In the genomic region with DNA sequence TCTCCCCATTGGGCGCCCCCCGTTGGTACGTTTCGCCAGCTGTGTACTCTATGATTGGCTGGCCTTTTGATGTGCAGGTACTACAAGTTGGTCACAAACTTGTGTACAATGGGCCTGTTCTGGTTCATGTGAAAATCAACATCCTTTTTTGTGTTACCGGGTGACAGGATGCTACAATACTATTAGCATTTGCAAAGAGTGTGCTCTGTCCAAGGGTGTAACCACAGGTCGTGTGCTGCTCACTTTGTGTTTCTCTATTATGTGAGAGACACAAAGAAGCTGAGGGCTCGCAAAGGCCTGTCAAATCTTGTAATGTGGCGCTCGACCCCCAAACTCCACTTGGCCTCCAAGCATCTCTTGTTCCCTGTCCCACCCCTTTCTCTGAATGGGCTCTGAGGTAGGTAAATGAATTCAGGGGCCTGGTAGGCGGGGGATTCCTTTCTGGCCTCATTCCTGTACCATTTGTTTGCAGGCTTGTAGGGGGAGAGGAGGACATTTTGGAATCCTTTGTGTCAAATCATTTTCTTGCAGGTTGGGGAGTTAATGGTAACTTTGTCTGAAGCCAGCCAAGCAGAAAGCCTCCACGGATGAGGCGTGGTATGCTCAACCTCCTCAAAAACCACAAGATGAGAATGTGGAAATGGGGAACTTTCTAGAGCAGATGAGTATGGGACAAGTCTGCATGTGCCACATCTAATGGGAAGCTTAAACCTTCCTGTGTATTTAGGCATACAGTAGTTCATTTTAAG, we compare ENCODE assay signal across 12 cellular contexts.
DNase-seq lines count a peak whose midpoint lies in the region; ATAC-seq, FAIRE-seq and TF ChIP-seq lines count a peak whose summit lies in the region.
"Had no signal": no experiment of that assay in that cellular context is flagged by ENCODE, and none has a peak within 500 bp of the region (broad histone marks: within the 10 kb centered on the region; RNA-seq: fewer than 3 reads in every experiment).

No MANE protein-coding gene starts in this region.

- no peak overlapping the region for H3K56ac ChIP-seq in IMR-90 (ENCODE audit: extremely low read depth, insufficient read depth, low read length)
- H3K56ac ChIP-seq in H1 (replicated peaks; ENCODE audit: insufficient read length, low read depth, low read length), result no peak overlapping the region

- no peak overlapping the region for H3K27ac ChIP-seq in IMR-90 (ENCODE audit: insufficient read depth, low read length)
- no peak overlapping the region for H3K27ac ChIP-seq in H1 (ENCODE audit: low read depth, low read length)
- H3K27ac ChIP-seq in prostate gland, result no peak overlapping the region
- H3K27ac ChIP-seq: esophagus muscularis mucosa, SK-N-MC had no signal

- H3K79me1 ChIP-seq in IMR-90 (ENCODE audit: low read depth in 1 of 2, low read length in 2 of 2) (no peaks in the 10 kb centered on the region), H1 (ENCODE audit: low read depth, low read length) (no peaks in the 10 kb centered on the region)

- H3K27me3 Mint-ChIP-seq in activated CD8-positive, alpha-beta memory T cell treated with anti-CD3 and anti-CD28 coated beads, Interleukin-2, amount 10 ng/mL, durations not matched to agents 7 days and 5 days, result no peaks in the 10 kb centered on the region
- no peaks in the 10 kb centered on the region for H3K27me3 Mint-ChIP-seq in activated naive CD4-positive, alpha-beta T cell treated with anti-CD3 and anti-CD28 coated beads for 36 hours (ENCODE audit: low read depth)
- H3K27me3 Mint-ChIP-seq: CD4-positive, CD25-positive, alpha-beta regulatory T cell had no signal

- H2AK9ac ChIP-seq in IMR-90 (replicated peaks; ENCODE audit: low read depth, low read length, poor library complexity), result no peak overlapping the region

- H2BK5ac ChIP-seq in IMR-90 (ENCODE audit: low read depth, low read length, poor library complexity, severe bottlenecking) (no peak overlapping the region), H1 (ENCODE audit: low read depth, low read length) (0 out of 2 replicates have a peak overlapping the region, but pooled peaks have one; percentile 5)

- CTCF ChIA-PET in IMR-90 (lab: Yijun Ruan, JAX) (interaction anchor here (0.5 kb wide), 1 partner anchor 24 kb away, joined by 3 read pairs; no protein-coding TSS in a partner anchor), H1 (lab: Charles Lee; ENCODE audit: partially characterized antibody) (interaction anchor here (0.6 to 2.1 kb wide), 4 partner anchors 10 to 79 kb away, joined by 3 to 5 read pairs (median 3); no protein-coding TSS in a partner anchor)
- CTCF ChIA-PET in activated CD8-positive, alpha-beta memory T cell treated with anti-CD3 and anti-CD28 coated beads, Interleukin-2, amount 10 ng/mL, durations not matched to agents 7 days and 5 days (lab: Charles Lee), result no interaction called here
- CTCF ChIA-PET in activated naive CD4-positive, alpha-beta T cell treated with anti-CD3 and anti-CD28 coated beads for 36 hours (lab: Charles Lee), result no interaction called here

- no TSS peak for BruUV-seq in IMR-90 (replicated peaks; lab: Mats Ljungman, UMichigan)

- dilution Hi-C loops in IMR-90 (cut with HindIII; ENCODE audit: low sequenced_read_pairs, unreplicated experiment), result no loop called here

- H3K14ac ChIP-seq in IMR-90 (replicated peaks; ENCODE audit: low read depth, low read length), result no peak overlapping the region
- H3K14ac ChIP-seq in H1 (ENCODE audit: insufficient read length), result no peak overlapping the region

- H3K4me1 ChIP-seq in IMR-90 (ENCODE audit: control insufficient read depth, insufficient read depth, low read length) (no peaks in the 10 kb centered on the region), H1 (replicated peaks in 1 of 4; ENCODE audit: control insufficient read depth in 3 of 4, insufficient read depth in 4 of 4, low read length in 3 of 4) (peaks cover 0 to 5% (median 0%) of the 10 kb centered on the region in 4 experiments; a peak in 1 of 7 replicates), prostate gland (replicated peaks) (no peaks in the 10 kb centered on the region)
- H3K4me1 ChIP-seq: esophagus muscularis mucosa had no signal

- no peak for TF ChIP-seq CTCF in IMR-90 (conservative IDR thresholded peaks at IDR 0.05; ENCODE audit: low read depth, low read length)
- no peak for TF ChIP-seq CTCF in H1 (IDR thresholded peaks at IDR 0.05; ENCODE audit: control extremely low read depth in 1 of 3, insufficient read depth in 1 of 3, low read depth in 1 of 3, low read length in 3 of 3)
- no peak for TF ChIP-seq CTCF in prostate gland (IDR thresholded peaks at IDR 0.05)

- POLR2A ChIA-PET in IMR-90 (lab: Charles Lee; ENCODE audit: unreplicated experiment), result no interaction called here
- POLR2A ChIA-PET in H1 (lab: Charles Lee; ENCODE audit: partially characterized antibody), result no interaction called here

- peak; percentile 56 for ATAC-seq in GM21423 (IDR thresholded peaks at IDR 0.05; ENCODE audit: unreplicated experiment)
- no peak for ATAC-seq in IMR-90 (ENCODE audit: low read depth)
- ATAC-seq in activated CD8-positive, alpha-beta memory T cell treated with anti-CD3 and anti-CD28 coated beads, Interleukin-2, amount 10 ng/mL, durations not matched to agents 7 days and 5 days, result no peak

- WGBS in IMR-90 (ENCODE audit: extremely low coverage in 2 of 2, insufficient read length in 1 of 2), 2 experiments, result 80% methylated on average over 1 of the region's 12 CpGs; no CpG with 5 or more reads in 1 of the 2 experiments
- WGBS in H1 (ENCODE audit: extremely low coverage in 1 of 2, insufficient coverage in 1 of 2, insufficient read length in 1 of 2, insufficient replicate concordance in 2 of 2, low coverage in 1 of 2, low lambda C conversion rate in 2 of 2, missing lambda C conversion rate in 1 of 2), 2 experiments, result 90% methylated on average over 12 of the region's 12 CpGs; no CpG with 5 or more reads in 1 of the 2 experiments
- WGBS in prostate gland, result 82% methylated on average over 12 of the region's 12 CpGs

- no peaks in the 10 kb centered on the region for H3K23me2 ChIP-seq in H1 (ENCODE audit: low read depth, low read length)

- TF ChIP-seq RAD21 in IMR-90 (IDR thresholded peaks at IDR 0.05; ENCODE audit: low read length) (no peak), H1 (IDR thresholded peaks at IDR 0.05 in 1 of 2, conservative IDR thresholded peaks at IDR 0.05 in 1 of 2; ENCODE audit: low read depth in 2 of 2, low read length in 2 of 2) (no peak)

- no peaks in the 10 kb centered on the region for H3K9me1 ChIP-seq in IMR-90 (ENCODE audit: insufficient read depth, low read length)

- H2BK20ac ChIP-seq in IMR-90 (ENCODE audit: low read depth, low read length) (no peak overlapping the region), H1 (ENCODE audit: low read length) (no peak overlapping the region)

- H3K4ac ChIP-seq in IMR-90 (ENCODE audit: low read depth, low read length) (no peak overlapping the region), H1 (replicated peaks; ENCODE audit: insufficient read length, low read depth, low read length) (no peak overlapping the region)

- TF ChIP-seq POLR2A in IMR-90 (IDR thresholded peaks at IDR 0.05; ENCODE audit: low read depth, low read length) (no peak), H1 (IDR thresholded peaks at IDR 0.05; ENCODE audit: control extremely low read depth in 1 of 2, low read depth in 2 of 2, low read length in 2 of 2) (no peak), prostate gland (IDR thresholded peaks at IDR 0.05) (no peak)

- FAIRE-seq in H1 (lab: Jason Lieb, UNC), result no peak

- H3K27ac Mint-ChIP-seq in activated CD8-positive, alpha-beta memory T cell treated with anti-CD3 and anti-CD28 coated beads, Interleukin-2, amount 10 ng/mL, durations not matched to agents 7 days and 5 days, result no peak overlapping the region
- no peak overlapping the region for H3K27ac Mint-ChIP-seq in activated naive CD4-positive, alpha-beta T cell treated with anti-CD3 and anti-CD28 coated beads for 36 hours

- no peaks in the 10 kb centered on the region for H4K20me1 ChIP-seq in IMR-90 (ENCODE audit: insufficient read depth, low read length)
- peaks cover 0 to 2% of the 10 kb centered on the region in 2 experiments for H4K20me1 ChIP-seq in H1 (replicated peaks in 1 of 2; ENCODE audit: control insufficient read depth in 1 of 2, insufficient read depth in 2 of 2, low read length in 2 of 2)

- in situ Hi-C loops in Caki2 (cut with HindIII; ENCODE audit: low pct_unique_long_range_greater_than_20kb, low sequenced_read_pairs) (no loop called here), IMR-90 (cut with MboI; ENCODE audit: low sequenced_read_pairs) (no loop called here)

- H4K8ac ChIP-seq in IMR-90 (ENCODE audit: low read depth in 2 of 2, low read length in 2 of 2) (no peak overlapping the region), H1 (ENCODE audit: extremely low read depth, insufficient read depth, low read length) (no peak overlapping the region)

- H2AK5ac ChIP-seq in IMR-90 (ENCODE audit: low read depth, low read length) (no peak overlapping the region), H1 (ENCODE audit: low read depth, low read length) (no peak overlapping the region)

- no peak for TF ChIP-seq EP300 in H1 (IDR thresholded peaks at IDR 0.05; ENCODE audit: borderline replicate concordance in 1 of 2, low read depth in 2 of 2, low read length in 2 of 2)

- H2AFZ ChIP-seq in IMR-90 (replicated peaks; ENCODE audit: low read length, poor library complexity) (no peak overlapping the region), H1 (ENCODE audit: low read length) (no peak overlapping the region)

- H3K27me3 ChIP-seq in IMR-90 (ENCODE audit: control insufficient read depth, insufficient read depth, low read length) (no peaks in the 10 kb centered on the region), H1 (replicated peaks in 1 of 4; ENCODE audit: control insufficient read depth in 3 of 4, extremely low read depth in 1 of 4, insufficient read depth in 3 of 4, low read length in 3 of 4) (no peaks in the 10 kb centered on the region), prostate gland (replicated peaks; ENCODE audit: insufficient read depth) (no peaks in the 10 kb centered on the region)
- H3K27me3 ChIP-seq: esophagus muscularis mucosa had no signal

- H3K36me3 Mint-ChIP-seq in activated CD8-positive, alpha-beta memory T cell treated with anti-CD3 and anti-CD28 coated beads, Interleukin-2, amount 10 ng/mL, durations not matched to agents 7 days and 5 days, result peaks cover 12% of the 10 kb centered on the region
- peaks cover 5% of the 10 kb centered on the region for H3K36me3 Mint-ChIP-seq in activated naive CD4-positive, alpha-beta T cell treated with anti-CD3 and anti-CD28 coated beads for 36 hours (ENCODE audit: low read depth)

- DNase-seq in Caki2 (ENCODE audit: low read depth) (peak; percentile 46), IMR-90 (peak; percentile 27), H1 (ENCODE audit: low read depth in 1 of 2, low spot score in 2 of 2) (no peak), prostate gland (ENCODE audit: low spot score) (no peak), COR-L47 (lab: John Stamatoyannopoulos, UW) (no peak)
- DNase-seq in activated CD8-positive, alpha-beta memory T cell treated with anti-CD3 and anti-CD28 coated beads, Interleukin-2, amount 10 ng/mL, durations not matched to agents 7 days and 5 days, result no peak
- DNase-seq in activated naive CD4-positive, alpha-beta T cell treated with anti-CD3 and anti-CD28 coated beads for 36 hours, result no peak
- DNase-seq: activated gamma-delta T cell; CD4-positive, CD25-positive, alpha-beta regulatory T cell had no signal

- H3K23ac ChIP-seq in IMR-90 (ENCODE audit: low read depth, low read length), result no peak overlapping the region
- H3K23ac ChIP-seq in H1 (ENCODE audit: insufficient read length), result no peak overlapping the region

- intact Hi-C loops in IMR-90 (cut with micrococcal nuclease) (no loop called here), prostate gland (cut with DNase I) (no loop called here)
- intact Hi-C loops in activated naive CD4-positive, alpha-beta T cell treated with anti-CD3 and anti-CD28 coated beads for 36 hours (cut with micrococcal nuclease), result no loop called here

- no peak overlapping the region for H4K91ac ChIP-seq in IMR-90 (ENCODE audit: insufficient read depth, low read depth, low read length)
- H4K91ac ChIP-seq in H1 (replicated peaks; ENCODE audit: insufficient read length, low read length), result no peak overlapping the region

- H3K9me3 ChIP-seq in IMR-90 (ENCODE audit: control insufficient read depth, insufficient read depth, low read length) (no peaks in the 10 kb centered on the region), H1 (ENCODE audit: insufficient read depth in 2 of 2, low read depth in 1 of 2, low read length in 1 of 2) (no peaks in the 10 kb centered on the region), prostate gland (no peaks in the 10 kb centered on the region)
- H3K9me3 ChIP-seq: esophagus muscularis mucosa had no signal

- H3K4me2 ChIP-seq in IMR-90 (ENCODE audit: low read depth, low read length) (no peak overlapping the region), H1 (ENCODE audit: insufficient read depth in 1 of 2, low read depth in 2 of 2, low read length in 2 of 2) (no peak overlapping the region)

- H2BK120ac ChIP-seq in IMR-90 (ENCODE audit: low read depth, low read length) (no peak overlapping the region), H1 (replicated peaks; ENCODE audit: low read depth, low read length) (no peak overlapping the region)

- no peaks in the 10 kb centered on the region for H3K9me3 Mint-ChIP-seq in activated CD8-positive, alpha-beta memory T cell treated with anti-CD3 and anti-CD28 coated beads, Interleukin-2, amount 10 ng/mL, durations not matched to agents 7 days and 5 days (ENCODE audit: low read depth)
- no peaks in the 10 kb centered on the region for H3K9me3 Mint-ChIP-seq in activated naive CD4-positive, alpha-beta T cell treated with anti-CD3 and anti-CD28 coated beads for 36 hours
- H3K9me3 Mint-ChIP-seq: CD4-positive, CD25-positive, alpha-beta regulatory T cell had no signal

- peaks cover 4% of the 10 kb centered on the region for H3K4me1 Mint-ChIP-seq in activated CD8-positive, alpha-beta memory T cell treated with anti-CD3 and anti-CD28 coated beads, Interleukin-2, amount 10 ng/mL, durations not matched to agents 7 days and 5 days
- no peaks in the 10 kb centered on the region for H3K4me1 Mint-ChIP-seq in activated naive CD4-positive, alpha-beta T cell treated with anti-CD3 and anti-CD28 coated beads for 36 hours (ENCODE audit: low read depth)
- H3K4me1 Mint-ChIP-seq: CD4-positive, CD25-positive, alpha-beta regulatory T cell had no signal

- H2BK12ac ChIP-seq in H1 (ENCODE audit: low read depth, low read length), result no peak overlapping the region

- H3K79me2 ChIP-seq in H1 (ENCODE audit: control insufficient read depth in 1 of 2, insufficient read depth in 2 of 2, low read length in 2 of 2), result no peaks in the 10 kb centered on the region

- H3K4me3 Mint-ChIP-seq in activated CD8-positive, alpha-beta memory T cell treated with anti-CD3 and anti-CD28 coated beads, Interleukin-2, amount 10 ng/mL, durations not matched to agents 7 days and 5 days, result no peak overlapping the region
- no peak overlapping the region for H3K4me3 Mint-ChIP-seq in activated naive CD4-positive, alpha-beta T cell treated with anti-CD3 and anti-CD28 coated beads for 36 hours
- H3K4me3 Mint-ChIP-seq: CD4-positive, CD25-positive, alpha-beta regulatory T cell had no signal

- H3K18ac ChIP-seq in IMR-90 (ENCODE audit: low read depth, low read length) (no peak overlapping the region), H1 (ENCODE audit: extremely low read depth, low read length) (no peak overlapping the region)

- H3K4me3 ChIP-seq in IMR-90 (ENCODE audit: insufficient read depth, low read depth, low read length) (no peak overlapping the region), H1 (ENCODE audit: extremely low read depth in 1 of 4, insufficient read depth in 2 of 4, low read depth in 3 of 4, low read length in 4 of 4) (no peak overlapping the region), prostate gland (no peak overlapping the region)
- H3K4me3 ChIP-seq: esophagus muscularis mucosa, SK-N-MC had no signal

- H2BK15ac ChIP-seq in IMR-90 (ENCODE audit: low read depth, low read length), result no peak overlapping the region
- H2BK15ac ChIP-seq in H1 (ENCODE audit: low read length), result no peak overlapping the region

- H4K5ac ChIP-seq in IMR-90 (ENCODE audit: low read depth, low read length) (no peak overlapping the region), H1 (ENCODE audit: insufficient read length, low read depth, low read length) (no peak overlapping the region)

- H3K36me3 ChIP-seq in IMR-90 (ENCODE audit: control insufficient read depth, insufficient read depth, low read length) (peaks cover 3% of the 10 kb centered on the region), H1 (ENCODE audit: control insufficient read depth in 2 of 4, insufficient read depth in 4 of 4, low read length in 3 of 4) (no peaks in the 10 kb centered on the region; a peak in 1 of 8 replicates), prostate gland (no peaks in the 10 kb centered on the region)

- H3K9ac ChIP-seq in IMR-90 (ENCODE audit: low read depth, low read length) (no peak overlapping the region), H1 (replicated peaks in 1 of 4; ENCODE audit: extremely low read depth in 1 of 4, low read depth in 3 of 4, low read length in 3 of 4) (no peak overlapping the region)

Comparison
In these comparisons a context has a peak if more than half of its experiments do, and no peak if none do; other contexts are left out.
1. DNase-seq: peak in Caki2 (single experiment) and IMR-90 (single experiment); none in H1 (0 of 2), prostate gland (single experiment), activated CD8-positive, alpha-beta memory T cell treated with anti-CD3 and anti-CD28 coated beads, Interleukin-2, amount 10 ng/mL, durations not matched to agents 7 days and 5 days (single experiment), COR-L47 (single experiment) and activated naive CD4-positive, alpha-beta T cell treated with anti-CD3 and anti-CD28 coated beads for 36 hours (single experiment).
2. CTCF ChIA-PET loops: an anchor here in IMR-90 (0.5 kb wide) and H1 (0.6 to 2.1 kb wide); none called in activated CD8-positive, alpha-beta memory T cell treated with anti-CD3 and anti-CD28 coated beads, Interleukin-2, amount 10 ng/mL, durations not matched to agents 7 days and 5 days and activated naive CD4-positive, alpha-beta T cell treated with anti-CD3 and anti-CD28 coated beads for 36 hours.